In genomic region chr7:22082886-22083710, GRCh38 we compare ENCODE assay signal across 8 cellular contexts.
DNase-seq lines count a peak whose midpoint lies in the region; ATAC-seq and TF ChIP-seq lines count a peak whose summit lies in the region.

No MANE protein-coding gene starts in this region.

- H3K27ac ChIP-seq in 22Rv1, result peak overlapping the region; percentile 72
- peak overlapping the region; percentile 87 for H3K27ac ChIP-seq in caudate nucleus (ENCODE audit: low read depth, low read length)

- H3K36me3 Mint-ChIP-seq in activated B cell treated with CpG ODN at 0.5 μM for 24 hours (ENCODE audit: low read depth), result no peaks in the 10 kb centered on the region

- H3K27me3 Mint-ChIP-seq in activated B cell treated with CpG ODN at 0.5 μM for 24 hours, result peaks cover 25% of the 10 kb centered on the region

- ATAC-seq in GM18508 (IDR thresholded peaks at IDR 0.05; ENCODE audit: insufficient read depth, unreplicated experiment), result peak; percentile 77
- ATAC-seq in HG03045 (IDR thresholded peaks at IDR 0.05; ENCODE audit: unreplicated experiment), result peak; percentile 98
- peak; percentile 97 for ATAC-seq in activated B cell treated with CpG ODN at 0.5 μM for 24 hours (ENCODE audit: low read depth)

- peak overlapping the region; percentile 70 for H3K27ac Mint-ChIP-seq in activated B cell treated with CpG ODN at 0.5 μM for 24 hours

- TF ChIP-seq CTCF in 22Rv1 (IDR thresholded peaks at IDR 0.05) (peak; percentile 99), activated B cell treated with CpG ODN at 0.5 μM for 24 hours (IDR thresholded peaks at IDR 0.05) (peak; percentile 83)

- H3K4me1 Mint-ChIP-seq in activated B cell treated with CpG ODN at 0.5 μM for 24 hours, result peaks cover 13% of the 10 kb centered on the region

- peak overlapping the region; percentile 89 for H3K4me3 Mint-ChIP-seq in activated B cell treated with CpG ODN at 0.5 μM for 24 hours

- CTCF ChIA-PET in activated B cell treated with CpG ODN at 0.5 μM for 24 hours (lab: Charles Lee), result interaction anchor here (0.5 to 1.7 kb wide), 14 partner anchors 9 to 829 kb away, joined by 4 to 11 read pairs (median 5); partner anchors contain the start of genes CDCA7L and SP4

- peaks cover 4% of the 10 kb centered on the region for H3K9me3 Mint-ChIP-seq in activated B cell treated with CpG ODN at 0.5 μM for 24 hours

- intact Hi-C loops in activated B cell treated with CpG ODN at 0.5 μM for 24 hours (cut with micrococcal nuclease), result loop anchor here (1.0 to 5.0 kb wide), 9 partner anchors 20 to 1286 kb away; partner anchors contain the start of gene CDCA7L

- POLR2A ChIA-PET in activated B cell treated with CpG ODN at 0.5 μM for 24 hours (lab: Charles Lee), result interaction anchor here (0.6 to 1.2 kb wide), 3 partner anchors 137 to 1215 kb away, joined by 3 read pairs; partner anchors contain the start of gene CDCA7L

- peak; percentile 63 for DNase-seq in NCI-H2107 treated with DMSO at 0.1 percent for 48 hours (lab: John Stamatoyannopoulos, UW; ENCODE audit: unreplicated experiment)
- DNase-seq in activated B cell treated with CpG ODN at 0.5 μM for 24 hours, result peak; percentile 91
- peak; percentile 43 to 95 (median 85) for DNase-seq in caudate nucleus (lab: John Stamatoyannopoulos, UW)
- peak; percentile 94 for DNase-seq in islet precursor cell
- peak; percentile 60 to 85 for DNase-seq in stimulated activated CD4-positive, alpha-beta T cell treated with anti-CD3 and anti-CD28 coated beads, Interleukin-12 subunit alpha, Interleukin-12 subunit beta, amount 100 ng/mL, for 24 hours (ENCODE audit: low read depth in 2 of 2)

Comparison
In these comparisons a context has a peak if more than half of its experiments do, and no peak if none do; other contexts are left out.
1. Peak in every context shown above with its lines: DNase-seq, ATAC-seq and H3K27ac ChIP-seq.